1 cellular context compared by ENCODE assay signal in the genomic region with DNA sequence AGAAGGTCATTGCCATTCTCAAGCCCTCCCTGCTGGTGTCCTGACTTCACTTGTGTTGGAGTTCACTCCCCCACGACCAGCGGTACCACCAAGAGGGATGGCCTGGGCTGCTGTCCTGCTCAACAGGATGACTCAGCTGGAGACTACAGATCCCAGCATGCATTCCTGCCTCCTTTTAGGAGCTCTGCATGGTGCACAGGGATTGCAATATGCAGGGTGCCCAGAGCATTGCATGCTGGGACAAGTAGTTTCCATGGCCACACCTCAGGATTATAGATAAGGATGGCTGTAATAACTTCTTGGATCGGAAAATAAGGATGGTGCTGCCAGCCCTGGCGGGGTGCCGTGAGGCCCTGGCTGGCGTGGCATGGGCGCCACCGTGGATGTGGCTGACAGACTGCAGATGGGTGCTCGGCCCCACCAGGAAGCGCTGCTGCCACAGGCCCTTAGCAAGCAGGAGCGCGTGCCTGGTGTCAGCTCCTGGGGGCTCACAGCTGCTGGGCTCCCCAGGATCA.
TF ChIP-seq lines count a peak whose summit lies in the region.

No MANE protein-coding gene starts in this region.

TF ChIP-seq in K562, 482 proteins besides CTCF, POLR2A, EP300 and RAD21 (continued from another document and continues in another):
- TF ChIP-seq, protein P1, sequence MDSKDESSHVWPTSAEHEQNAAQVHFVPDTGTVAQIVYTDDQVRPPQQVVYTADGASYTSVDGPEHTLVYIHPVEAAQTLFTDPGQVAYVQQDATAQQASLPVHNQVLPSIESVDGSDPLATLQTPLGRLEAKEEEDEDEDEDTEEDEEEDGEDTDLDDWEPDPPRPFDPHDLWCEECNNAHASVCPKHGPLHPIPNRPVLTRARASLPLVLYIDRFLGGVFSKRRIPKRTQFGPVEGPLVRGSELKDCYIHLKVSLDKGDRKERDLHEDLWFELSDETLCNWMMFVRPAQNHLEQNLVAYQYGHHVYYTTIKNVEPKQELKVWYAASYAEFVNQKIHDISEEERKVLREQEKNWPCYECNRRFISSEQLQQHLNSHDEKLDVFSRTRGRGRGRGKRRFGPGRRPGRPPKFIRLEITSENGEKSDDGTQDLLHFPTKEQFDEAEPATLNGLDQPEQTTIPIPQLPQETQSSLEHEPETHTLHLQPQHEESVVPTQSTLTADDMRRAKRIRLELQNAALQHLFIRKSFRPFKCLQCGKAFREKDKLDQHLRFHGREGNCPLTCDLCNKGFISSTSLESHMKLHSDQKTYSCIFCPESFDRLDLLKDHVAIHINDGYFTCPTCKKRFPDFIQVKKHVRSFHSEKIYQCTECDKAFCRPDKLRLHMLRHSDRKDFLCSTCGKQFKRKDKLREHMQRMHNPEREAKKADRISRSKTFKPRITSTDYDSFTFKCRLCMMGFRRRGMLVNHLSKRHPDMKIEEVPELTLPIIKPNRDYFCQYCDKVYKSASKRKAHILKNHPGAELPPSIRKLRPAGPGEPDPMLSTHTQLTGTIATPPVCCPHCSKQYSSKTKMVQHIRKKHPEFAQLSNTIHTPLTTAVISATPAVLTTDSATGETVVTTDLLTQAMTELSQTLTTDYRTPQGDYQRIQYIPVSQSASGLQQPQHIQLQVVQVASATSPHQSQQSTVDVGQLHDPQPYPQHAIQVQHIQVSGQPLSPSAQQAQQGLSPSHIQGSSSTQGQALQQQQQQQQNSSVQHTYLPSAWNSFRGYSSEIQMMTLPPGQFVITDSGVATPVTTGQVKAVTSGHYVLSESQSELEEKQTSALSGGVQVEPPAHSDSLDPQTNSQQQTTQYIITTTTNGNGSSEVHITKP (IDR thresholded peaks at IDR 0.05; ENCODE audit: partially characterized antibody), result no peak
- no peak for TF ChIP-seq NFATC3 (IDR thresholded peaks at IDR 0.05)
- no peak for TF ChIP-seq DACH1 (IDR thresholded peaks at IDR 0.05; ENCODE audit: partially characterized antibody)
- TF ChIP-seq ZNF707 (CRISPR knock-in tag; conservative IDR thresholded peaks at IDR 0.05), result no peak
- TF ChIP-seq ZNF347 (CRISPR knock-in tag; IDR thresholded peaks at IDR 0.05; ENCODE audit: low read depth), result no peak
- peak; percentile 91 to 93 for TF ChIP-seq SIX5 (IDR thresholded peaks at IDR 0.05; ENCODE audit: borderline replicate concordance in 1 of 2, insufficient read depth in 1 of 2, low read depth in 1 of 2, low read length in 2 of 2)
- peak in 1 of 2 experiments; percentile 92; a peak in 2 of 4 replicates for TF ChIP-seq TEAD1 (CRISPR knock-in tag; IDR thresholded peaks at IDR 0.05)
- no peak for TF ChIP-seq HDAC8 (tag; IDR thresholded peaks at IDR 0.05)
- TF ChIP-seq, protein P2, sequence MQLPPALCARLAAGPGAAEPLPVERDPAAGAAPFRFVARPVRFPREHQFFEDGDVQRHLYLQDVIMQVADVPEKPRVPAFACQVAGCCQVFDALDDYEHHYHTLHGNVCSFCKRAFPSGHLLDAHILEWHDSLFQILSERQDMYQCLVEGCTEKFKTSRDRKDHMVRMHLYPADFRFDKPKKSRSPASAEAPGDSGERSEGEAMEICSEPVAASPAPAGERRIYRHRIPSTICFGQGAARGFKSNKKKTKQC (CRISPR knock-in tag; IDR thresholded peaks at IDR 0.05), result no peak
- TF ChIP-seq, protein P3, sequence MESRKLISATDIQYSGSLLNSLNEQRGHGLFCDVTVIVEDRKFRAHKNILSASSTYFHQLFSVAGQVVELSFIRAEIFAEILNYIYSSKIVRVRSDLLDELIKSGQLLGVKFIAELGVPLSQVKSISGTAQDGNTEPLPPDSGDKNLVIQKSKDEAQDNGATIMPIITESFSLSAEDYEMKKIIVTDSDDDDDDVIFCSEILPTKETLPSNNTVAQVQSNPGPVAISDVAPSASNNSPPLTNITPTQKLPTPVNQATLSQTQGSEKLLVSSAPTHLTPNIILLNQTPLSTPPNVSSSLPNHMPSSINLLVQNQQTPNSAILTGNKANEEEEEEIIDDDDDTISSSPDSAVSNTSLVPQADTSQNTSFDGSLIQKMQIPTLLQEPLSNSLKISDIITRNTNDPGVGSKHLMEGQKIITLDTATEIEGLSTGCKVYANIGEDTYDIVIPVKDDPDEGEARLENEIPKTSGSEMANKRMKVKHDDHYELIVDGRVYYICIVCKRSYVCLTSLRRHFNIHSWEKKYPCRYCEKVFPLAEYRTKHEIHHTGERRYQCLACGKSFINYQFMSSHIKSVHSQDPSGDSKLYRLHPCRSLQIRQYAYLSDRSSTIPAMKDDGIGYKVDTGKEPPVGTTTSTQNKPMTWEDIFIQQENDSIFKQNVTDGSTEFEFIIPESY (CRISPR knock-in tag; IDR thresholded peaks at IDR 0.05), result peak; percentile 9; the same call in 1 of the 2 replicates
- no peak for TF ChIP-seq HOXB6 (CRISPR knock-in tag; IDR thresholded peaks at IDR 0.05; ENCODE audit: borderline replicate concordance)
- no peak for TF ChIP-seq ZNF583 (CRISPR knock-in tag; IDR thresholded peaks at IDR 0.05)
- TF ChIP-seq ZFP36 (IDR thresholded peaks at IDR 0.05; ENCODE audit: low read depth, low read length, partially characterized antibody), result peak; percentile 36
- no peak for TF ChIP-seq RHOXF2B (CRISPR knock-in tag; conservative IDR thresholded peaks at IDR 0.05)
- TF ChIP-seq TEAD4 (IDR thresholded peaks at IDR 0.05; ENCODE audit: low read length), result peak; percentile 48; the same call in 1 of the 2 replicates
- TF ChIP-seq TEAD4 (CRISPR knock-in tag; IDR thresholded peaks at IDR 0.05; ENCODE audit: borderline replicate concordance), result no peak
- peak; percentile 40; the same call in 1 of the 2 replicates for TF ChIP-seq ATF7 (IDR thresholded peaks at IDR 0.05)
- no peak for TF ChIP-seq CHD1 (IDR thresholded peaks at IDR 0.05; ENCODE audit: low read length)
- TF ChIP-seq ZNF324 (CRISPR knock-in tag; IDR thresholded peaks at IDR 0.05), result no peak
- TF ChIP-seq, protein P4, sequence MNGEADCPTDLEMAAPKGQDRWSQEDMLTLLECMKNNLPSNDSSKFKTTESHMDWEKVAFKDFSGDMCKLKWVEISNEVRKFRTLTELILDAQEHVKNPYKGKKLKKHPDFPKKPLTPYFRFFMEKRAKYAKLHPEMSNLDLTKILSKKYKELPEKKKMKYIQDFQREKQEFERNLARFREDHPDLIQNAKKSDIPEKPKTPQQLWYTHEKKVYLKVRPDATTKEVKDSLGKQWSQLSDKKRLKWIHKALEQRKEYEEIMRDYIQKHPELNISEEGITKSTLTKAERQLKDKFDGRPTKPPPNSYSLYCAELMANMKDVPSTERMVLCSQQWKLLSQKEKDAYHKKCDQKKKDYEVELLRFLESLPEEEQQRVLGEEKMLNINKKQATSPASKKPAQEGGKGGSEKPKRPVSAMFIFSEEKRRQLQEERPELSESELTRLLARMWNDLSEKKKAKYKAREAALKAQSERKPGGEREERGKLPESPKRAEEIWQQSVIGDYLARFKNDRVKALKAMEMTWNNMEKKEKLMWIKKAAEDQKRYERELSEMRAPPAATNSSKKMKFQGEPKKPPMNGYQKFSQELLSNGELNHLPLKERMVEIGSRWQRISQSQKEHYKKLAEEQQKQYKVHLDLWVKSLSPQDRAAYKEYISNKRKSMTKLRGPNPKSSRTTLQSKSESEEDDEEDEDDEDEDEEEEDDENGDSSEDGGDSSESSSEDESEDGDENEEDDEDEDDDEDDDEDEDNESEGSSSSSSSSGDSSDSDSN (IDR thresholded peaks at IDR 0.05; ENCODE audit: borderline replicate concordance in 1 of 2, low read depth in 2 of 2, low read length in 2 of 2), result no peak
- TF ChIP-seq, protein P5, sequence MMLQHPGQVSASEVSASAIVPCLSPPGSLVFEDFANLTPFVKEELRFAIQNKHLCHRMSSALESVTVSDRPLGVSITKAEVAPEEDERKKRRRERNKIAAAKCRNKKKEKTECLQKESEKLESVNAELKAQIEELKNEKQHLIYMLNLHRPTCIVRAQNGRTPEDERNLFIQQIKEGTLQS (IDR thresholded peaks at IDR 0.05), result peak; percentile 97
- TF ChIP-seq, protein P5 (CRISPR knock-in tag; conservative IDR thresholded peaks at IDR 0.05), result peak; percentile 92
- no peak for TF ChIP-seq ZNF830 (CRISPR knock-in tag; IDR thresholded peaks at IDR 0.05)
- TF ChIP-seq ZNF143 (CRISPR knock-in tag; IDR thresholded peaks at IDR 0.05), result peak; percentile 97
- TF ChIP-seq, protein P6, sequence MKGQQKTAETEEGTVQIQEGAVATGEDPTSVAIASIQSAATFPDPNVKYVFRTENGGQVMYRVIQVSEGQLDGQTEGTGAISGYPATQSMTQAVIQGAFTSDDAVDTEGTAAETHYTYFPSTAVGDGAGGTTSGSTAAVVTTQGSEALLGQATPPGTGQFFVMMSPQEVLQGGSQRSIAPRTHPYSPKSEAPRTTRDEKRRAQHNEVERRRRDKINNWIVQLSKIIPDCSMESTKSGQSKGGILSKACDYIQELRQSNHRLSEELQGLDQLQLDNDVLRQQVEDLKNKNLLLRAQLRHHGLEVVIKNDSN (CRISPR knock-in tag; IDR thresholded peaks at IDR 0.05), result peak; percentile 34; the same call in 1 of the 2 replicates
- peak; percentile 96 for TF ChIP-seq JUND (IDR thresholded peaks at IDR 0.05; ENCODE audit: borderline replicate concordance, low read depth, low read length)
- peak; percentile 92; the same call in 2 of the 3 replicates for TF ChIP-seq JUND (tag; IDR thresholded peaks at IDR 0.05; ENCODE audit: borderline replicate concordance, low read depth, low read length)
- TF ChIP-seq, protein P7, sequence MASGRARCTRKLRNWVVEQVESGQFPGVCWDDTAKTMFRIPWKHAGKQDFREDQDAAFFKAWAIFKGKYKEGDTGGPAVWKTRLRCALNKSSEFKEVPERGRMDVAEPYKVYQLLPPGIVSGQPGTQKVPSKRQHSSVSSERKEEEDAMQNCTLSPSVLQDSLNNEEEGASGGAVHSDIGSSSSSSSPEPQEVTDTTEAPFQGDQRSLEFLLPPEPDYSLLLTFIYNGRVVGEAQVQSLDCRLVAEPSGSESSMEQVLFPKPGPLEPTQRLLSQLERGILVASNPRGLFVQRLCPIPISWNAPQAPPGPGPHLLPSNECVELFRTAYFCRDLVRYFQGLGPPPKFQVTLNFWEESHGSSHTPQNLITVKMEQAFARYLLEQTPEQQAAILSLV (tag; IDR thresholded peaks at IDR 0.05), result no peak
- peak; percentile 100 for TF ChIP-seq ZNF431 (CRISPR knock-in tag; IDR thresholded peaks at IDR 0.05)
- no peak for TF ChIP-seq ZNF224 (CRISPR knock-in tag; IDR thresholded peaks at IDR 0.05)
- TF ChIP-seq POLR2H (tag; IDR thresholded peaks at IDR 0.05; ENCODE audit: low read depth), result no peak
- TF ChIP-seq CCNT2 (IDR thresholded peaks at IDR 0.05; ENCODE audit: borderline replicate concordance, extremely low read depth, insufficient read length, low read depth, low read length), result no peak
- TF ChIP-seq KLF1 (tag; IDR thresholded peaks at IDR 0.05), result 0 out of 2 replicates have a peak, but pooled peaks have one; percentile 17
- peak; percentile 33; the same call in 1 of the 2 replicates for TF ChIP-seq ZNF263 (CRISPR knock-in tag; IDR thresholded peaks at IDR 0.05; ENCODE audit: borderline replicate concordance)
- TF ChIP-seq, protein P8, sequence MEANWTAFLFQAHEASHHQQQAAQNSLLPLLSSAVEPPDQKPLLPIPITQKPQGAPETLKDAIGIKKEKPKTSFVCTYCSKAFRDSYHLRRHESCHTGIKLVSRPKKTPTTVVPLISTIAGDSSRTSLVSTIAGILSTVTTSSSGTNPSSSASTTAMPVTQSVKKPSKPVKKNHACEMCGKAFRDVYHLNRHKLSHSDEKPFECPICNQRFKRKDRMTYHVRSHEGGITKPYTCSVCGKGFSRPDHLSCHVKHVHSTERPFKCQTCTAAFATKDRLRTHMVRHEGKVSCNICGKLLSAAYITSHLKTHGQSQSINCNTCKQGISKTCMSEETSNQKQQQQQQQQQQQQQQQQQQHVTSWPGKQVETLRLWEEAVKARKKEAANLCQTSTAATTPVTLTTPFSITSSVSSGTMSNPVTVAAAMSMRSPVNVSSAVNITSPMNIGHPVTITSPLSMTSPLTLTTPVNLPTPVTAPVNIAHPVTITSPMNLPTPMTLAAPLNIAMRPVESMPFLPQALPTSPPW (CRISPR knock-in tag; IDR thresholded peaks at IDR 0.05), result peak; percentile 24; the same call in 1 of the 2 replicates
- TF ChIP-seq, protein P9, sequence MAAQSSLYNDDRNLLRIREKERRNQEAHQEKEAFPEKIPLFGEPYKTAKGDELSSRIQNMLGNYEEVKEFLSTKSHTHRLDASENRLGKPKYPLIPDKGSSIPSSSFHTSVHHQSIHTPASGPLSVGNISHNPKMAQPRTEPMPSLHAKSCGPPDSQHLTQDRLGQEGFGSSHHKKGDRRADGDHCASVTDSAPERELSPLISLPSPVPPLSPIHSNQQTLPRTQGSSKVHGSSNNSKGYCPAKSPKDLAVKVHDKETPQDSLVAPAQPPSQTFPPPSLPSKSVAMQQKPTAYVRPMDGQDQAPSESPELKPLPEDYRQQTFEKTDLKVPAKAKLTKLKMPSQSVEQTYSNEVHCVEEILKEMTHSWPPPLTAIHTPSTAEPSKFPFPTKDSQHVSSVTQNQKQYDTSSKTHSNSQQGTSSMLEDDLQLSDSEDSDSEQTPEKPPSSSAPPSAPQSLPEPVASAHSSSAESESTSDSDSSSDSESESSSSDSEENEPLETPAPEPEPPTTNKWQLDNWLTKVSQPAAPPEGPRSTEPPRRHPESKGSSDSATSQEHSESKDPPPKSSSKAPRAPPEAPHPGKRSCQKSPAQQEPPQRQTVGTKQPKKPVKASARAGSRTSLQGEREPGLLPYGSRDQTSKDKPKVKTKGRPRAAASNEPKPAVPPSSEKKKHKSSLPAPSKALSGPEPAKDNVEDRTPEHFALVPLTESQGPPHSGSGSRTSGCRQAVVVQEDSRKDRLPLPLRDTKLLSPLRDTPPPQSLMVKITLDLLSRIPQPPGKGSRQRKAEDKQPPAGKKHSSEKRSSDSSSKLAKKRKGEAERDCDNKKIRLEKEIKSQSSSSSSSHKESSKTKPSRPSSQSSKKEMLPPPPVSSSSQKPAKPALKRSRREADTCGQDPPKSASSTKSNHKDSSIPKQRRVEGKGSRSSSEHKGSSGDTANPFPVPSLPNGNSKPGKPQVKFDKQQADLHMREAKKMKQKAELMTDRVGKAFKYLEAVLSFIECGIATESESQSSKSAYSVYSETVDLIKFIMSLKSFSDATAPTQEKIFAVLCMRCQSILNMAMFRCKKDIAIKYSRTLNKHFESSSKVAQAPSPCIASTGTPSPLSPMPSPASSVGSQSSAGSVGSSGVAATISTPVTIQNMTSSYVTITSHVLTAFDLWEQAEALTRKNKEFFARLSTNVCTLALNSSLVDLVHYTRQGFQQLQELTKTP (IDR thresholded peaks at IDR 0.05; ENCODE audit: low read depth in 1 of 2, partially characterized antibody in 2 of 2), result peak in 1 of 2 experiments; percentile 98
- TF ChIP-seq NR2C1 (IDR thresholded peaks at IDR 0.05), result no peak
- peak; percentile 62 for TF ChIP-seq NR2C1 (tag; IDR thresholded peaks at IDR 0.05)
